Comparison of ENCODE assay signal across 1 cellular context in genomic region chr20:18507218-18508191, GRCh38.
TF ChIP-seq lines count a peak whose summit lies in the region.

TSS of gene SEC23B (plus strand) at chr20:18507940. CDS start at chr20:18510836, 2,896 bp downstream.

TF ChIP-seq in HEK293, 187 proteins besides CTCF, POLR2A, EP300 and RAD21 (continued from another document and continues in another):
- TF ChIP-seq ZNF26 (tag by site-specific recombination; IDR thresholded peaks at IDR 0.05): no peak
- peak; percentile 91 for TF ChIP-seq ZXDB (tag by site-specific recombination; IDR thresholded peaks at IDR 0.05)
- TF ChIP-seq ZNF37A (tag by site-specific recombination; IDR thresholded peaks at IDR 0.05): no peak
- peak; percentile 41; the same call in 1 of the 2 replicates for TF ChIP-seq KLF1 (tag by site-specific recombination; IDR thresholded peaks at IDR 0.05)
- no peak; the same call in 1 of the 2 replicates for TF ChIP-seq GFI1B (tag by site-specific recombination; IDR thresholded peaks at IDR 0.05)
- peak; percentile 39; the same call in 1 of the 2 replicates for TF ChIP-seq ZNF660 (tag by site-specific recombination; IDR thresholded peaks at IDR 0.05)
- peak; percentile 100 for TF ChIP-seq ZEB2 (tag by site-specific recombination; IDR thresholded peaks at IDR 0.05)
- no peak for TF ChIP-seq ZNF121 (tag by site-specific recombination; IDR thresholded peaks at IDR 0.05)
- TF ChIP-seq ZBTB21 (tag by site-specific recombination; IDR thresholded peaks at IDR 0.05): peak; percentile 97
- TF ChIP-seq TRIM28 (IDR thresholded peaks at IDR 0.05; ENCODE audit: borderline replicate concordance, low read length): peak; percentile 68; the same call in 1 of the 2 replicates
- no peak for TF ChIP-seq ZNF280C (tag by site-specific recombination; IDR thresholded peaks at IDR 0.05)
- TF ChIP-seq ZNF747 (tag by site-specific recombination; IDR thresholded peaks at IDR 0.05): no peak
- peak; percentile 27; the same call in 1 of the 2 replicates for TF ChIP-seq ZBTB8A (tag by site-specific recombination; IDR thresholded peaks at IDR 0.05)
- TF ChIP-seq ZNF514 (tag by site-specific recombination; IDR thresholded peaks at IDR 0.05): no peak
- TF ChIP-seq ZNF221 (tag by site-specific recombination; IDR thresholded peaks at IDR 0.05; ENCODE audit: borderline replicate concordance): no peak
- no peak for TF ChIP-seq ZNF776 (tag by site-specific recombination; IDR thresholded peaks at IDR 0.05; ENCODE audit: borderline replicate concordance)
- TF ChIP-seq ZNF843 (tag by site-specific recombination; IDR thresholded peaks at IDR 0.05): peak; percentile 55
- peak; percentile 27; the same call in 1 of the 2 replicates for TF ChIP-seq YY2 (tag by site-specific recombination; IDR thresholded peaks at IDR 0.05)
- no peak for TF ChIP-seq ZNF274 (IDR thresholded peaks at IDR 0.05; ENCODE audit: low read length)
- TF ChIP-seq ZNF274 (tag by site-specific recombination; IDR thresholded peaks at IDR 0.05; ENCODE audit: borderline replicate concordance): no peak
- TF ChIP-seq ZNF664 (tag by site-specific recombination; IDR thresholded peaks at IDR 0.05): no peak
- TF ChIP-seq ZFHX2 (tag by site-specific recombination; conservative IDR thresholded peaks at IDR 0.05): no peak
- peak; percentile 90 for TF ChIP-seq ZNF324 (tag by site-specific recombination; IDR thresholded peaks at IDR 0.05)
- TF ChIP-seq ZNF571 (tag by site-specific recombination; IDR thresholded peaks at IDR 0.05): no peak
- peak; percentile 68; the same call in 1 of the 2 replicates for TF ChIP-seq KLF8 (tag by site-specific recombination; IDR thresholded peaks at IDR 0.05)
- TF ChIP-seq ZNF311 (tag by site-specific recombination; IDR thresholded peaks at IDR 0.05; ENCODE audit: borderline replicate concordance): no peak
- peak; percentile 96 for TF ChIP-seq SP2 (tag by site-specific recombination; IDR thresholded peaks at IDR 0.05)
- TF ChIP-seq ZBTB48 (tag by site-specific recombination; IDR thresholded peaks at IDR 0.05): peak; percentile 69; the same call in 1 of the 2 replicates
- TF ChIP-seq BCL6B (tag by site-specific recombination; IDR thresholded peaks at IDR 0.05): no peak
- peak; percentile 88 for TF ChIP-seq SP3 (tag by site-specific recombination; IDR thresholded peaks at IDR 0.05)
- peak; percentile 87; the same call in 1 of the 2 replicates for TF ChIP-seq ZNF394 (tag by site-specific recombination; IDR thresholded peaks at IDR 0.05; ENCODE audit: borderline replicate concordance)
- TF ChIP-seq ZNF704 (tag by site-specific recombination; IDR thresholded peaks at IDR 0.05): no peak
- no peak for TF ChIP-seq ZSCAN16 (tag by site-specific recombination; IDR thresholded peaks at IDR 0.05)
- peak; percentile 36; the same call in 1 of the 2 replicates for TF ChIP-seq ZBTB44 (tag by site-specific recombination; IDR thresholded peaks at IDR 0.05)
- TF ChIP-seq MEIS1 (CRISPR knock-in tag; IDR thresholded peaks at IDR 0.05; ENCODE audit: borderline replicate concordance): no peak
- TF ChIP-seq ZNF239 (tag by site-specific recombination; IDR thresholded peaks at IDR 0.05): no peak
- TF ChIP-seq ZBTB17 (tag by site-specific recombination; IDR thresholded peaks at IDR 0.05): peak; percentile 96
- peak; percentile 55 for TF ChIP-seq KLF10 (tag by site-specific recombination; IDR thresholded peaks at IDR 0.05)
- TF ChIP-seq ZNF133 (tag by site-specific recombination; IDR thresholded peaks at IDR 0.05): no peak
- peak; percentile 88 for TF ChIP-seq ZNF335 (tag by site-specific recombination; conservative IDR thresholded peaks at IDR 0.05)
- no peak for TF ChIP-seq ZNF654 (tag by site-specific recombination; IDR thresholded peaks at IDR 0.05; ENCODE audit: low read depth)
- no peak for TF ChIP-seq HOXA7 (CRISPR knock-in tag; IDR thresholded peaks at IDR 0.05; ENCODE audit: borderline replicate concordance)
- TF ChIP-seq ZNF561 (tag by site-specific recombination; IDR thresholded peaks at IDR 0.05; ENCODE audit: borderline replicate concordance): peak; percentile 89
- TF ChIP-seq MYNN (tag by site-specific recombination; IDR thresholded peaks at IDR 0.05; ENCODE audit: borderline replicate concordance): peak; percentile 69; the same call in 1 of the 2 replicates
- no peak for TF ChIP-seq ZNF707 (tag by site-specific recombination; IDR thresholded peaks at IDR 0.05)
- TF ChIP-seq ZNF548 (tag by site-specific recombination; IDR thresholded peaks at IDR 0.05): no peak
- peak; percentile 53; the same call in 1 of the 2 replicates for TF ChIP-seq KLF16 (tag by site-specific recombination; IDR thresholded peaks at IDR 0.05)
- no peak for TF ChIP-seq ZNF626 (tag by site-specific recombination; IDR thresholded peaks at IDR 0.05)
- no peak for TF ChIP-seq ZNF473 (tag by site-specific recombination; IDR thresholded peaks at IDR 0.05)
- TF ChIP-seq HOXC10 (CRISPR knock-in tag; IDR thresholded peaks at IDR 0.05): no peak
- no peak for TF ChIP-seq ZNF670 (tag by site-specific recombination; IDR thresholded peaks at IDR 0.05; ENCODE audit: low read depth)
- peak; percentile 22; the same call in 1 of the 2 replicates for TF ChIP-seq PRDM4 (tag by site-specific recombination; IDR thresholded peaks at IDR 0.05)
- TF ChIP-seq PRDM6 (tag by site-specific recombination; IDR thresholded peaks at IDR 0.05): no peak
- TF ChIP-seq SALL2 (tag by site-specific recombination; IDR thresholded peaks at IDR 0.05; ENCODE audit: borderline replicate concordance): no peak
- TF ChIP-seq ZNF16 (tag by site-specific recombination; IDR thresholded peaks at IDR 0.05; ENCODE audit: low read depth): peak; percentile 37; the same call in 1 of the 2 replicates
- peak; percentile 100 for TF ChIP-seq ZNF629 (tag by site-specific recombination; IDR thresholded peaks at IDR 0.05)
- peak; percentile 76 for TF ChIP-seq ZSCAN30 (tag by site-specific recombination; IDR thresholded peaks at IDR 0.05)
- no peak for TF ChIP-seq BCL11B (tag by site-specific recombination; IDR thresholded peaks at IDR 0.05; ENCODE audit: low read depth)
- TF ChIP-seq ZNF488 (tag by site-specific recombination; IDR thresholded peaks at IDR 0.05): no peak
